8 cellular contexts compared by ENCODE assay signal in genomic region chr18:12657048-12657848, GRCh38. TPM values are rescaled to one million over a fixed set of nuclear protein-coding genes. Genes with fewer than 3 reads are reported as not detected.
A peak's percentile ranks its signal among the peaks of the same experiment; 100 is the strongest.
DNase-seq lines count a peak whose midpoint lies in the region; ATAC-seq and TF ChIP-seq lines count a peak whose summit lies in the region.

No MANE protein-coding gene starts in this region.

- no peak for TF ChIP-seq RAD21 in neural cell (conservative IDR thresholded peaks at IDR 0.05)

- TF ChIP-seq EP300 in neural cell (conservative IDR thresholded peaks at IDR 0.05; ENCODE audit: poor library complexity, severe bottlenecking) = no peak

- ATAC-seq in GM21529 (IDR thresholded peaks at IDR 0.05; ENCODE audit: unreplicated experiment) (peak; percentile 37), aorta (ENCODE audit: low FRiP score) (peak; percentile 86), GM18861 (IDR thresholded peaks at IDR 0.05; ENCODE audit: unreplicated experiment) (no peak)

- no peaks in the 10 kb centered on the region for H4K20me1 ChIP-seq in neural cell (ENCODE audit: insufficient read depth)

- H3K27ac ChIP-seq in neural cell (ENCODE audit: low read length) (peak overlapping the region; percentile 68), aorta (ENCODE audit: low read depth in 1 of 2, low read length in 2 of 2) (peak overlapping the region; percentile 83 to 97)

- intact Hi-C loops in activated T-helper 1 cell treated with anti-CD3 and anti-CD28 coated beads, Interleukin-12 subunit alpha, Interleukin-12 subunit beta, Interleukin-2, Interleukin-4 antibody, amounts not matched to agents 30 ng/mL and 10 ng/mL and 1 ng/mL, durations not matched to agents 14 hours and 24 hours and 36 hours (cut with micrococcal nuclease) = loop anchor here (5.0 kb wide), 2 partner anchors 250 to 805 kb away; partner anchors contain the start of genes CHMP1B and PRELID3A
- intact Hi-C loops in aorta (cut with DNase I) = loop anchor here in 1 of 2 donors (5.0 to 10.0 kb wide), 2 partner anchors 62 to 120 kb away; no protein-coding TSS in a partner anchor

- 0% methylated on average over 74 to 108 of the region's 108 CpGs for WGBS in aorta, 2 donors

- no peaks in the 10 kb centered on the region for H3K9me3 Mint-ChIP-seq in activated T-helper 1 cell treated with anti-CD3 and anti-CD28 coated beads, Interleukin-12 subunit alpha, Interleukin-12 subunit beta, Interleukin-2, Interleukin-4 antibody, amounts not matched to agents 30 ng/mL and 10 ng/mL and 1 ng/mL, durations not matched to agents 14 hours and 24 hours and 36 hours

- H3K36me3 ChIP-seq in neural cell (ENCODE audit: insufficient read depth, low read length) (no peaks in the 10 kb centered on the region), aorta (ENCODE audit: control insufficient read depth in 1 of 2, insufficient read depth in 2 of 2, low read length in 1 of 2) (no peaks in the 10 kb centered on the region)

- H3F3A ChIP-seq in neural cell (ENCODE audit: insufficient read depth, low read length, poor library complexity, severe bottlenecking) = no peaks in the 10 kb centered on the region

- peaks cover 20% of the 10 kb centered on the region for H3K79me2 ChIP-seq in neural cell (replicated peaks; ENCODE audit: insufficient read depth, low read length)

- H3K27ac Mint-ChIP-seq in activated T-helper 1 cell treated with anti-CD3 and anti-CD28 coated beads, Interleukin-12 subunit alpha, Interleukin-12 subunit beta, Interleukin-2, Interleukin-4 antibody, amounts not matched to agents 30 ng/mL and 10 ng/mL and 1 ng/mL, durations not matched to agents 14 hours and 24 hours and 36 hours = no peak overlapping the region

- H3K36me3 Mint-ChIP-seq in activated T-helper 1 cell treated with anti-CD3 and anti-CD28 coated beads, Interleukin-12 subunit alpha, Interleukin-12 subunit beta, Interleukin-2, Interleukin-4 antibody, amounts not matched to agents 30 ng/mL and 10 ng/mL and 1 ng/mL, durations not matched to agents 14 hours and 24 hours and 36 hours (ENCODE audit: low read depth) = peaks cover 2% of the 10 kb centered on the region

- H3K4me1 ChIP-seq in aorta (ENCODE audit: control insufficient read depth in 1 of 2, insufficient read depth in 2 of 2, low read length in 2 of 2) = no peaks in the 10 kb centered on the region

- H3K4me2 ChIP-seq in neural cell (ENCODE audit: low read length) = peak overlapping the region; percentile 57

- no peaks in the 10 kb centered on the region for H3K9me3 ChIP-seq in neural cell (ENCODE audit: low read length)
- H3K9me3 ChIP-seq in aorta (ENCODE audit: control insufficient read depth, low read length) = no peaks in the 10 kb centered on the region

- TF ChIP-seq CTCF in fibroblast of villous mesenchyme (IDR thresholded peaks at IDR 0.05; ENCODE audit: insufficient read depth, low read depth, low read length) = no peak
- TF ChIP-seq CTCF in neural cell (IDR thresholded peaks at IDR 0.05; ENCODE audit: poor library complexity, severe bottlenecking) = no peak

- H3K9me2 ChIP-seq in neural cell (ENCODE audit: insufficient read depth, low read length) = no peaks in the 10 kb centered on the region

- no peaks in the 10 kb centered on the region for H3K27me3 ChIP-seq in neural cell (ENCODE audit: insufficient read depth, low read depth, low read length)
- no peaks in the 10 kb centered on the region for H3K27me3 ChIP-seq in aorta (ENCODE audit: control insufficient read depth in 1 of 2, insufficient read depth in 2 of 2, low read length in 1 of 2)

- in situ Hi-C loops in G401 (cut with HindIII; ENCODE audit: low sequenced_read_pairs) = no loop called here

- peak overlapping the region; percentile 76 for H2AFZ ChIP-seq in neural cell (ENCODE audit: low read depth, low read length)

- peak overlapping the region; percentile 85 for H3K9ac ChIP-seq in neural cell (ENCODE audit: low read length)

- peaks cover 39% of the 10 kb centered on the region for H3K4me1 Mint-ChIP-seq in activated T-helper 1 cell treated with anti-CD3 and anti-CD28 coated beads, Interleukin-12 subunit alpha, Interleukin-12 subunit beta, Interleukin-2, Interleukin-4 antibody, amounts not matched to agents 30 ng/mL and 10 ng/mL and 1 ng/mL, durations not matched to agents 14 hours and 24 hours and 36 hours (ENCODE audit: low read depth)

- peak; percentile 54 for DNase-seq in G401 (ENCODE audit: low spot score)
- DNase-seq in Jurkat, Clone E6-1 (ENCODE audit: low read depth, low spot score) = no peak
- DNase-seq in activated T-helper 1 cell treated with anti-CD3 and anti-CD28 coated beads, Interleukin-12 subunit alpha, Interleukin-12 subunit beta, Interleukin-2, Interleukin-4 antibody, amounts not matched to agents 30 ng/mL and 10 ng/mL and 1 ng/mL, durations not matched to agents 14 hours and 24 hours and 36 hours (ENCODE audit: low spot score) = no peak
- peak; percentile 62 for DNase-seq in fibroblast of villous mesenchyme (ENCODE audit: low read depth)
- peak; percentile 69 to 88 for DNase-seq in aorta

- peaks cover 27% of the 10 kb centered on the region for H3K27me3 Mint-ChIP-seq in activated T-helper 1 cell treated with anti-CD3 and anti-CD28 coated beads, Interleukin-12 subunit alpha, Interleukin-12 subunit beta, Interleukin-2, Interleukin-4 antibody, amounts not matched to agents 30 ng/mL and 10 ng/mL and 1 ng/mL, durations not matched to agents 14 hours and 24 hours and 36 hours (ENCODE audit: insufficient read depth)

- H3K4me3 ChIP-seq in Jurkat, Clone E6-1 (ENCODE audit: low read length) = peak overlapping the region; percentile 36
- H3K4me3 ChIP-seq in fibroblast of villous mesenchyme (ENCODE audit: low read depth, low read length) (peak overlapping the region; percentile 80), neural cell (ENCODE audit: low read length) (peak overlapping the region; percentile 93), aorta (ENCODE audit: low read length in 2 of 2) (peak overlapping the region; percentile 84 to 97)

- peak overlapping the region; percentile 78 for H3K4me3 Mint-ChIP-seq in activated T-helper 1 cell treated with anti-CD3 and anti-CD28 coated beads, Interleukin-12 subunit alpha, Interleukin-12 subunit beta, Interleukin-2, Interleukin-4 antibody, amounts not matched to agents 30 ng/mL and 10 ng/mL and 1 ng/mL, durations not matched to agents 14 hours and 24 hours and 36 hours

TF ChIP-seq in neural cell, 6 proteins besides CTCF, POLR2A, EP300 and RAD21:
- no peak for TF ChIP-seq MXI1 (conservative IDR thresholded peaks at IDR 0.05; ENCODE audit: poor library complexity, severe bottlenecking)
- TF ChIP-seq REST (IDR thresholded peaks at IDR 0.05; ENCODE audit: borderline replicate concordance) = peak; percentile 32
- peak; percentile 38 for TF ChIP-seq POLR2AphosphoS5 (IDR thresholded peaks at IDR 0.05)

RNA-seq across cellular contexts. Expression of gene SPIRE1, which starts 0.7 kb away (rescaled TPM):
- total RNA-seq in G401 (2014; rRNA removed; shearing (Covaris generic)) = 32.9 and 35.0 TPM in 2 replicates
- 3.3 TPM for polyA plus RNA-seq in Jurkat, Clone E6-1 (2012; ENCODE audit: insufficient read depth, insufficient read length)
- 8.8 and 10.9 TPM in 2 replicates for total RNA-seq in activated T-helper 1 cell treated with anti-CD3 and anti-CD28 coated beads, Interleukin-12 subunit alpha, Interleukin-12 subunit beta, Interleukin-2, Interleukin-4 antibody, amounts not matched to agents 30 ng/mL and 10 ng/mL and 1 ng/mL, durations not matched to agents 14 hours and 24 hours and 36 hours
- total RNA-seq in fibroblast of villous mesenchyme (29.3 and 39.3 TPM in 2 replicates), aorta (10 to 100 TPM; 41.4 to 48.5 TPM)
- polyA plus RNA-seq in neural cell (22.2 and 23.7 TPM in 2 replicates), aorta (10 to 100 TPM; 14.9 to 15.0 TPM)
- 44.8 and 55.0 TPM in 2 replicates for polyA minus RNA-seq in neural cell

RNA-seq across cellular contexts. Expression of gene CEP76, which starts 45.3 kb away (rescaled TPM):
- 21.7 and 22.4 TPM in 2 replicates for total RNA-seq in G401 (2014; rRNA removed; shearing (Covaris generic))
- polyA plus RNA-seq in Jurkat, Clone E6-1 (2012; ENCODE audit: insufficient read depth, insufficient read length) = 22.1 TPM
- 16.1 and 17.5 TPM in 2 replicates for total RNA-seq in activated T-helper 1 cell treated with anti-CD3 and anti-CD28 coated beads, Interleukin-12 subunit alpha, Interleukin-12 subunit beta, Interleukin-2, Interleukin-4 antibody, amounts not matched to agents 30 ng/mL and 10 ng/mL and 1 ng/mL, durations not matched to agents 14 hours and 24 hours and 36 hours
- total RNA-seq in fibroblast of villous mesenchyme (9.0 and 12.5 TPM in 2 replicates), aorta (1 to 10 TPM; 3.9 to 7.3 TPM)
- polyA plus RNA-seq in neural cell (14.8 and 21.4 TPM in 2 replicates), aorta (1 to 10 TPM; 2.6 to 2.8 TPM)
- polyA minus RNA-seq in neural cell = 18.7 and 19.9 TPM in 2 replicates

RNA-seq across cellular contexts. Expression of gene PSMG2, which starts 45.6 kb away (rescaled TPM):
- total RNA-seq in G401 (2014; rRNA removed; shearing (Covaris generic)) = 106 and 123 TPM in 2 replicates
- 115 TPM for polyA plus RNA-seq in Jurkat, Clone E6-1 (2012; ENCODE audit: insufficient read depth, insufficient read length)
- total RNA-seq in activated T-helper 1 cell treated with anti-CD3 and anti-CD28 coated beads, Interleukin-12 subunit alpha, Interleukin-12 subunit beta, Interleukin-2, Interleukin-4 antibody, amounts not matched to agents 30 ng/mL and 10 ng/mL and 1 ng/mL, durations not matched to agents 14 hours and 24 hours and 36 hours = 113 and 118 TPM in 2 replicates
- 65.7 and 66.9 TPM in 2 replicates for total RNA-seq in fibroblast of villous mesenchyme
- 87.2 and 102 TPM in 2 replicates for polyA plus RNA-seq in neural cell
- 59.2 and 74.6 TPM in 2 replicates for polyA minus RNA-seq in neural cell
- 10 to 100 TPM; 53.9 to 62.0 TPM for total RNA-seq in aorta
- 10 to 100 TPM; 82.1 to 94.0 TPM for polyA plus RNA-seq in aorta

Comparison
In these comparisons a context has a peak if more than half of its experiments do, and no peak if none do; other contexts are left out.
1. DNase-seq: peak in G401 (single experiment), fibroblast of villous mesenchyme (single experiment) and aorta (2 of 2); none in Jurkat, Clone E6-1 (single experiment) and activated T-helper 1 cell treated with anti-CD3 and anti-CD28 coated beads, Interleukin-12 subunit alpha, Interleukin-12 subunit beta, Interleukin-2, Interleukin-4 antibody, amounts not matched to agents 30 ng/mL and 10 ng/mL and 1 ng/mL, durations not matched to agents 14 hours and 24 hours and 36 hours (single experiment).
2. H3K4me3 ChIP-seq: peak in every context shown above with its lines; median percentile 93 in neural cell; 90 in aorta; 80 in fibroblast of villous mesenchyme; 36 in Jurkat, Clone E6-1.